In genomic region chr6:31579546-31580445, GRCh38 we compare ENCODE assay signal across 8 cellular contexts. TPM values are rescaled to one million over a fixed set of nuclear protein-coding genes. Genes with fewer than 3 reads are reported as not detected.
DNase-seq lines count a peak whose midpoint lies in the region; ATAC-seq, FAIRE-seq and TF ChIP-seq lines count a peak whose summit lies in the region.

No MANE protein-coding gene starts in this region.

- H3K27me3 ChIP-seq in transverse colon (peaks cover 7% of the 10 kb centered on the region), small intestine (ENCODE audit: control insufficient read depth in 2 of 2, insufficient read depth in 2 of 2, low read length in 2 of 2) (no peaks in the 10 kb centered on the region)

- in situ Hi-C loops in transverse colon (cut with MboI; ENCODE audit: low pct_ligation_motif_present in 1 of 4, low pct_unique_long_range_greater_than_20kb in 1 of 4, low sequenced_read_pairs in 3 of 4), result no loop called here

- no peaks in the 10 kb centered on the region for H3K36me3 ChIP-seq in transverse colon
- H3K36me3 ChIP-seq in small intestine (ENCODE audit: control insufficient read depth in 2 of 2, insufficient read depth in 2 of 2, low read length in 2 of 2), result no peaks in the 10 kb centered on the region

- no peak for ATAC-seq in GM18511 (IDR thresholded peaks at IDR 0.05; ENCODE audit: unreplicated experiment)

- peak overlapping the region; percentile 99 for H3K27ac Mint-ChIP-seq in activated naive CD4-positive, alpha-beta T cell treated with anti-CD3 and anti-CD28 coated beads for 36 hours

- DNase-seq in activated naive CD4-positive, alpha-beta T cell treated with anti-CD3 and anti-CD28 coated beads for 36 hours, result peak; percentile 22
- DNase-seq in activated naive CD4-positive, alpha-beta T cell treated with anti-CD3 and anti-CD28 coated beads, Interleukin-2, amount 50 U/mL, for 16 hours, result no peak
- DNase-seq in activated CD4-positive, alpha-beta T cell treated with anti-CD3 and anti-CD28 coated beads, Interleukin-2, amount 50 U/mL, for 48 hours, result peak; percentile 51 to 60
- DNase-seq in kidney tubule cell (ENCODE audit: low spot score) (peak; percentile 9), transverse colon (no peak), small intestine (no peak), GOT3 (lab: John Stamatoyannopoulos, UW) (no peak)

- H3K27ac ChIP-seq in transverse colon (peak overlapping the region; percentile 79 to 91 (median 86)), small intestine (ENCODE audit: low read depth in 1 of 2, low read length in 1 of 2) (peak overlapping the region in 1 of 2 donors; percentile 36)

- no peaks in the 10 kb centered on the region for H3K9me3 Mint-ChIP-seq in activated naive CD4-positive, alpha-beta T cell treated with anti-CD3 and anti-CD28 coated beads for 36 hours

- WGBS in transverse colon (ENCODE audit: low coverage in 1 of 2), 2 donors, result 57 to 82% methylated on average over 1 to 8 of the region's 8 CpGs
- 80 to 93% (median 91%) methylated on average over 8 of the region's 8 CpGs for WGBS in small intestine, 3 donors

- H3K4me1 ChIP-seq in transverse colon, result peaks cover 6 to 27% (median 7%) of the 10 kb centered on the region in 4 donors
- H3K4me1 ChIP-seq in small intestine (ENCODE audit: control insufficient read depth in 2 of 2, insufficient read depth in 1 of 2, low read depth in 1 of 2, low read length in 1 of 2), result no peaks in the 10 kb centered on the region

- peaks cover 46% of the 10 kb centered on the region for H3K36me3 Mint-ChIP-seq in activated naive CD4-positive, alpha-beta T cell treated with anti-CD3 and anti-CD28 coated beads for 36 hours (ENCODE audit: low read depth)

- FAIRE-seq in small intestine (lab: Jason Lieb, UNC), result no peak

- TF ChIP-seq POLR2A in transverse colon (IDR thresholded peaks at IDR 0.05), result no peak

- no peak for TF ChIP-seq EP300 in transverse colon (IDR thresholded peaks at IDR 0.05; ENCODE audit: low read depth)

- intact Hi-C loops in activated naive CD4-positive, alpha-beta T cell treated with anti-CD3 and anti-CD28 coated beads for 36 hours (cut with micrococcal nuclease), result loop anchor here (1.0 to 10.0 kb wide), 4 partner anchors 7 to 1065 kb away; partner anchors contain the start of genes CLIC1 and LTA
- intact Hi-C loops in transverse colon (cut with DNase I; ENCODE audit: low total_unique reads), result loop anchor here (5.0 kb wide), 1 partner anchor 32 kb away; the partner anchor contains the start of genes ATP6V1G2 and NFKBIL1

- CTCF ChIA-PET in activated naive CD4-positive, alpha-beta T cell treated with anti-CD3 and anti-CD28 coated beads for 36 hours (lab: Charles Lee), result interaction anchor here (0.5 to 19.5 kb wide), 10 partner anchors 8 to 81 kb away, joined by 3 to 618 read pairs (median 4); partner anchors contain the start of genes ATP6V1G2, C6orf47, DDX39B and NCR3

- no peaks in the 10 kb centered on the region for H3K27me3 Mint-ChIP-seq in activated naive CD4-positive, alpha-beta T cell treated with anti-CD3 and anti-CD28 coated beads for 36 hours (ENCODE audit: low read depth)

- H3K4me1 Mint-ChIP-seq in activated naive CD4-positive, alpha-beta T cell treated with anti-CD3 and anti-CD28 coated beads for 36 hours (ENCODE audit: low read depth), result peaks cover 50% of the 10 kb centered on the region

- no peak for TF ChIP-seq CTCF in transverse colon (IDR thresholded peaks at IDR 0.05)

- H3K4me3 ChIP-seq in transverse colon (peak overlapping the region in 1 of 4 donors; percentile 96), small intestine (ENCODE audit: low read depth in 1 of 2, low read length in 2 of 2) (peak overlapping the region in 1 of 2 donors; percentile 11)

- H3K9me3 ChIP-seq in transverse colon, result no peaks in the 10 kb centered on the region
- no peaks in the 10 kb centered on the region for H3K9me3 ChIP-seq in small intestine (ENCODE audit: control insufficient read depth, low read depth)

- H3K4me3 Mint-ChIP-seq in activated naive CD4-positive, alpha-beta T cell treated with anti-CD3 and anti-CD28 coated beads for 36 hours, result peak overlapping the region; percentile 99

RNA-seq across cellular contexts. Expression of gene LTB, which starts 2.4 kb away (rescaled TPM):
- total RNA-seq in activated naive CD4-positive, alpha-beta T cell treated with anti-CD3 and anti-CD28 coated beads for 36 hours, result 10 to 100 TPM; 50.5 to 52.3 TPM
- 10 to 100 TPM in 1 of 4 donors, 1 to 10 TPM in 1, not detected in 2; 7.6 to 34.8 TPM for total RNA-seq in transverse colon
- polyA plus RNA-seq in small intestine, result 1 to 10 TPM; 4.0 to 9.5 (median 6.5) TPM

RNA-seq across cellular contexts. Expression of gene TNF, which starts 4.4 kb away (rescaled TPM):
- 10 to 100 TPM; 31.6 to 33.2 TPM for total RNA-seq in activated naive CD4-positive, alpha-beta T cell treated with anti-CD3 and anti-CD28 coated beads for 36 hours
- 1 to 10 TPM in 1 of 4 donors, under 1 TPM in 1, not detected in 2; 0.41 to 1.1 TPM for total RNA-seq in transverse colon
- polyA plus RNA-seq in small intestine, result under 1 TPM in 2 of 3 donors, not detected in 1; 0.18 to 0.45 TPM

RNA-seq across cellular contexts. Expression of gene LST1, which starts 6.3 kb away (rescaled TPM):
- 10 to 100 TPM; 11.5 to 12.5 TPM for total RNA-seq in activated naive CD4-positive, alpha-beta T cell treated with anti-CD3 and anti-CD28 coated beads for 36 hours
- total RNA-seq in transverse colon, result 1 to 10 TPM in 3 of 4 donors, not detected in 1; 1.1 to 7.6 (median 1.9) TPM
- 10 to 100 TPM in 1 of 3 donors, 1 to 10 TPM in 2; 3.1 to 37.0 (median 8.3) TPM for polyA plus RNA-seq in small intestine

RNA-seq across cellular contexts. Expression of gene LTA, which starts 7.7 kb away (rescaled TPM):
- total RNA-seq in activated naive CD4-positive, alpha-beta T cell treated with anti-CD3 and anti-CD28 coated beads for 36 hours, result 100 to 1,000 TPM; 165 to 173 TPM
- not detected for total RNA-seq in transverse colon
- polyA plus RNA-seq in small intestine, result under 1 TPM in 1 of 3 donors, not detected in 2; 0.24 TPM

RNA-seq across cellular contexts. Expression of gene NCR3, which starts 13.0 kb away (rescaled TPM):
- total RNA-seq in activated naive CD4-positive, alpha-beta T cell treated with anti-CD3 and anti-CD28 coated beads for 36 hours, result 1 to 10 TPM; 2.8 TPM
- total RNA-seq in transverse colon, result not detected
- under 1 TPM in 1 of 3 donors, not detected in 2; 0.33 TPM for polyA plus RNA-seq in small intestine

Comparison
In these comparisons a context has a peak if more than half of its experiments do, and no peak if none do; other contexts are left out.
1. DNase-seq: peak in activated naive CD4-positive, alpha-beta T cell treated with anti-CD3 and anti-CD28 coated beads for 36 hours (single experiment), activated CD4-positive, alpha-beta T cell treated with anti-CD3 and anti-CD28 coated beads, Interleukin-2, amount 50 U/mL, for 48 hours (2 of 2) and kidney tubule cell (single experiment); none in activated naive CD4-positive, alpha-beta T cell treated with anti-CD3 and anti-CD28 coated beads, Interleukin-2, amount 50 U/mL, for 16 hours (single experiment), transverse colon (single experiment), small intestine (single experiment) and GOT3 (single experiment).
2. RNA of gene TNF, which starts 4.4 kb away (total RNA-seq): 31.6 to 33.2 TPM in activated naive CD4-positive, alpha-beta T cell treated with anti-CD3 and anti-CD28 coated beads for 36 hours; 0.41 to 1.1 TPM in transverse colon; every median in the first group is over 10 times any median in the second.